Comparison of ENCODE assay signal across 8 cellular contexts in the genomic region with DNA sequence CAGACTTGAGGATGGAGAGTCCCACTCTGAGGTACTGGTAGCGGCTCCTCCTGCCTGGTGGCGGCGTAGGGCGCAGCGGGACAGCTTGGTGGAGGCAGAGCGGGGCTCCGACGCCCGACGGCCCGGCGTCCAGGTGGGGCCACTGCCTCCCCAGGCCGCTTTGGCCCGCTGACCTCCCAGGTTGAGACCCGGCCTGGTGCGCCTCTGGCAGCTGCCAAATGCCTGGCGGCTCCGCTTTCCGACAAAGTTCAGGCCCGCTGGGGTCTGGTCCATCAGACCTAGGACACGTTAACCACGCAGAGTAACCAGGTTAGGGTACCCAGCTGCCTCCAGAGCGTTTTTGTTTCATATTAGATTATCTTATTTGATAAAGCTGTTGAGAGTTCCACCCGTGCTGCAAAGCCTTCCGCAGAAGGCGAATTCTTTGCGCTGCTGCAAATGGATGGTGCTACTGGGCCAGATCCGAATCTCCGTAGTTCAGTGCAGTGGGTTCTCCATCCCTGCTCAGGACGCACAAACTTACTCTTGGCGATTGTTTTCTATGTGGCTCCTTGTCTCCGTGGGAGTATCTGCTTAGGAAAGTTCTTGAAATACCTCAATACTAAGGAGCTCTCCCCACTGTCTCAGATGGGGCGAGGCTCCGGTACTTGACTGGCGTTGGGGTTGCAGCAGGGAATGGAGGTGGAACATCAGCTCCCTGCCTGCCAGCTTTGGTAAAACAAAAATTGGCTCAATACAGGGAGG. TPM values are rescaled to one million over a fixed set of nuclear protein-coding genes. Genes with fewer than 3 reads are reported as not detected.
DNase-seq lines count a peak whose midpoint lies in the region; ATAC-seq, FAIRE-seq and TF ChIP-seq lines count a peak whose summit lies in the region.

No MANE protein-coding gene starts in this region.

- H3K27ac Mint-ChIP-seq in activated naive CD4-positive, alpha-beta T cell treated with anti-CD3 and anti-CD28 coated beads, Interleukin-2, amount 50 U/mL, for 24 hours: no peak overlapping the region
- H3K27ac Mint-ChIP-seq in activated CD8-positive, alpha-beta T cell treated with anti-CD3 and anti-CD28 coated beads, Interleukin-2, amount 10 ng/mL, durations not matched to agents 7 days and 5 days: no peak overlapping the region

- TF ChIP-seq CTCF in ovary (IDR thresholded peaks at IDR 0.05) (no peak), RWPE1 (conservative IDR thresholded peaks at IDR 0.05; ENCODE audit: low read depth) (no peak)

- intact Hi-C loops in ovary (cut with DNase I): no loop called here

- TF ChIP-seq EP300 in ovary (IDR thresholded peaks at IDR 0.05): no peak

- peaks cover 37% of the 10 kb centered on the region for H3K27me3 Mint-ChIP-seq in activated naive CD4-positive, alpha-beta T cell treated with anti-CD3 and anti-CD28 coated beads, Interleukin-2, amount 50 U/mL, for 24 hours
- H3K27me3 Mint-ChIP-seq in activated CD8-positive, alpha-beta T cell treated with anti-CD3 and anti-CD28 coated beads, Interleukin-2, amount 10 ng/mL, durations not matched to agents 7 days and 5 days (ENCODE audit: low read depth): peaks cover 38% of the 10 kb centered on the region

- H3K27me3 ChIP-seq in ovary: no peaks in the 10 kb centered on the region

- no peak for DNase-seq in activated naive CD4-positive, alpha-beta T cell treated with anti-CD3 and anti-CD28 coated beads, Interleukin-2, amount 50 U/mL, for 16 hours
- DNase-seq in activated CD8-positive, alpha-beta T cell treated with anti-CD3 and anti-CD28 coated beads, Interleukin-2, amount 10 ng/mL, durations not matched to agents 7 days and 5 days: no peak
- DNase-seq in frontal cortex (ENCODE audit: low spot score in 2 of 2): peak; percentile 10 to 19
- peak in 3 of 5 donors; percentile 16 to 31 (median 22) for DNase-seq in ovary
- no peak for DNase-seq in NCI-H2081 treated with DMSO at 0.1 percent for 48 hours (lab: John Stamatoyannopoulos, UW)
- no peak for DNase-seq in RWPE1 (ENCODE audit: low spot score)
- no peak for DNase-seq in stimulated activated CD4-positive, alpha-beta T cell treated with anti-CD3 and anti-CD28 coated beads, Interleukin-2, amount 100 ng/mL, for 48 hours

- H3K27ac ChIP-seq in ovary: no peak overlapping the region
- H3K27ac ChIP-seq in RWPE1: no peak overlapping the region

- POLR2A ChIA-PET in activated CD8-positive, alpha-beta T cell treated with anti-CD3 and anti-CD28 coated beads, Interleukin-2, amount 10 ng/mL, durations not matched to agents 7 days and 5 days (lab: Charles Lee): no interaction called here
- POLR2A ChIA-PET in RWPE1 (lab: Yijun Ruan, JAX; ENCODE audit: low non-redundant PET): no interaction called here

- CTCF ChIA-PET in activated CD8-positive, alpha-beta T cell treated with anti-CD3 and anti-CD28 coated beads, Interleukin-2, amount 10 ng/mL, durations not matched to agents 7 days and 5 days (lab: Charles Lee): interaction anchor here (1.0 kb wide), 1 partner anchor 825 kb away, joined by 3 read pairs; no protein-coding TSS in a partner anchor
- CTCF ChIA-PET in RWPE1 (lab: Yijun Ruan, JAX): interaction anchor here (0.7 kb wide), 1 partner anchor 309 kb away, joined by 3 read pairs; no protein-coding TSS in a partner anchor

- peaks cover 8% of the 10 kb centered on the region for H3K4me1 ChIP-seq in ovary (ENCODE audit: insufficient read depth)

- H3K36me3 Mint-ChIP-seq in activated naive CD4-positive, alpha-beta T cell treated with anti-CD3 and anti-CD28 coated beads, Interleukin-2, amount 50 U/mL, for 24 hours: peaks cover 1% of the 10 kb centered on the region
- no peaks in the 10 kb centered on the region for H3K36me3 Mint-ChIP-seq in activated CD8-positive, alpha-beta T cell treated with anti-CD3 and anti-CD28 coated beads, Interleukin-2, amount 10 ng/mL, durations not matched to agents 7 days and 5 days (ENCODE audit: low read depth)

- FAIRE-seq in frontal cortex (lab: Jason Lieb, UNC): no peak

- H3K36me3 ChIP-seq in ovary: no peaks in the 10 kb centered on the region

- H3K4me1 Mint-ChIP-seq in activated naive CD4-positive, alpha-beta T cell treated with anti-CD3 and anti-CD28 coated beads, Interleukin-2, amount 50 U/mL, for 24 hours: peaks cover 20% of the 10 kb centered on the region
- peaks cover 16% of the 10 kb centered on the region for H3K4me1 Mint-ChIP-seq in activated CD8-positive, alpha-beta T cell treated with anti-CD3 and anti-CD28 coated beads, Interleukin-2, amount 10 ng/mL, durations not matched to agents 7 days and 5 days (ENCODE audit: low read depth)

- H3K4me3 Mint-ChIP-seq in activated naive CD4-positive, alpha-beta T cell treated with anti-CD3 and anti-CD28 coated beads, Interleukin-2, amount 50 U/mL, for 24 hours: peak overlapping the region; percentile 67
- H3K4me3 Mint-ChIP-seq in activated CD8-positive, alpha-beta T cell treated with anti-CD3 and anti-CD28 coated beads, Interleukin-2, amount 10 ng/mL, durations not matched to agents 7 days and 5 days: peak overlapping the region; percentile 58

- ATAC-seq in activated CD8-positive, alpha-beta T cell treated with anti-CD3 and anti-CD28 coated beads, Interleukin-2, amount 10 ng/mL, durations not matched to agents 7 days and 5 days: no peak

- TF ChIP-seq POLR2A in ovary (IDR thresholded peaks at IDR 0.05): no peak

- peaks cover 4% of the 10 kb centered on the region for H3K9me3 Mint-ChIP-seq in activated naive CD4-positive, alpha-beta T cell treated with anti-CD3 and anti-CD28 coated beads, Interleukin-2, amount 50 U/mL, for 24 hours
- H3K9me3 Mint-ChIP-seq in activated CD8-positive, alpha-beta T cell treated with anti-CD3 and anti-CD28 coated beads, Interleukin-2, amount 10 ng/mL, durations not matched to agents 7 days and 5 days (ENCODE audit: insufficient read depth): no peaks in the 10 kb centered on the region

- peak overlapping the region; percentile 63 for H3K4me3 ChIP-seq in ovary

- H3K9me3 ChIP-seq in ovary: no peaks in the 10 kb centered on the region

- 1 to 2% (median 2%) methylated on average over 35 of the region's 35 CpGs for WGBS in ovary, 3 donors

RNA-seq across cellular contexts. Expression of a gene that starts 1.4 kb away (rescaled TPM):
- not detected for total RNA-seq in activated CD8-positive, alpha-beta T cell treated with anti-CD3 and anti-CD28 coated beads, Interleukin-2, amount 10 ng/mL, durations not matched to agents 7 days and 5 days
- total RNA-seq in frontal cortex (54.2 TPM), ovary (under 1 TPM; 0.10 to 0.65 (median 0.36) TPM)
- polyA plus RNA-seq in ovary: under 1 TPM; 0.25 to 0.27 TPM

Comparison
In these comparisons a context has a peak if more than half of its experiments do, and no peak if none do; other contexts are left out.
1. DNase-seq: peak in frontal cortex (2 of 2) and ovary (3 of 5); none in activated naive CD4-positive, alpha-beta T cell treated with anti-CD3 and anti-CD28 coated beads, Interleukin-2, amount 50 U/mL, for 16 hours (single experiment), activated CD8-positive, alpha-beta T cell treated with anti-CD3 and anti-CD28 coated beads, Interleukin-2, amount 10 ng/mL, durations not matched to agents 7 days and 5 days (single experiment), NCI-H2081 treated with DMSO at 0.1 percent for 48 hours (single experiment), RWPE1 (single experiment) and stimulated activated CD4-positive, alpha-beta T cell treated with anti-CD3 and anti-CD28 coated beads, Interleukin-2, amount 100 ng/mL, for 48 hours (0 of 2).
2. RNA of a gene that starts 1.4 kb away (total RNA-seq): 54.2 TPM in frontal cortex (single experiment); 0.10 to 0.65 TPM in ovary and not detected in activated CD8-positive, alpha-beta T cell treated with anti-CD3 and anti-CD28 coated beads, Interleukin-2, amount 10 ng/mL, durations not matched to agents 7 days and 5 days; every median in the first group is over 10 times any median in the second.